In genomic region chr12:8681129-8681902, GRCh38 we compare ENCODE assay signal across 9 cellular contexts. TPM values are rescaled to one million over a fixed set of nuclear protein-coding genes. Genes with fewer than 3 reads are reported as not detected.
DNase-seq lines count a peak whose midpoint lies in the region; ATAC-seq and TF ChIP-seq lines count a peak whose summit lies in the region.
"Had no signal": no experiment of that assay in that cellular context is flagged by ENCODE, and none has a peak within 500 bp of the region (broad histone marks: within the 10 kb centered on the region; RNA-seq: fewer than 3 reads in every experiment).

No MANE protein-coding gene starts in this region.

- no peaks in the 10 kb centered on the region for H3K79me2 ChIP-seq in neural progenitor cell (ENCODE audit: low read depth)

- H3K9me3 Mint-ChIP-seq in neural progenitor cell, result peaks cover 4% of the 10 kb centered on the region

- no peaks in the 10 kb centered on the region for H3K36me3 Mint-ChIP-seq in neural progenitor cell

- no peaks in the 10 kb centered on the region for H3F3A ChIP-seq in neural progenitor cell (ENCODE audit: low read depth)

- H2AFZ ChIP-seq in neural progenitor cell (replicated peaks), result no peak overlapping the region

- no peak overlapping the region for H3K9ac ChIP-seq in neural progenitor cell

- H4K20me1 ChIP-seq in neural progenitor cell (ENCODE audit: low read depth), result no peaks in the 10 kb centered on the region

- in situ Hi-C loops in HAP-1 (cut with MboI; ENCODE audit: low sequenced_read_pairs), result loop anchor here (5.0 kb wide), 1 partner anchor 136 kb away; no protein-coding TSS in a partner anchor

- no peak for TF ChIP-seq POLR2A in right lobe of liver (IDR thresholded peaks at IDR 0.05)

- H3K27ac ChIP-seq in right lobe of liver (no peak overlapping the region), neural progenitor cell (no peak overlapping the region)

- ATAC-seq in right lobe of liver, result peak in 3 of 4 donors; percentile 35 to 69 (median 61)

- peak; percentile 59 for DNase-seq in A172 (ENCODE audit: low spot score)
- DNase-seq in NCI-H1105 treated with DMSO at 0.1 percent for 48 hours (lab: John Stamatoyannopoulos, UW), result peak; percentile 5
- DNase-seq in dermis blood vessel endothelial cell, result peak; percentile 94
- DNase-seq in right lobe of liver, result no peak
- DNase-seq in activated CD4-positive, CD25-positive, alpha-beta regulatory T cell (lab: John Stamatoyannopoulos, UW), result no peak
- DNase-seq in neural progenitor cell (ENCODE audit: low spot score), result no peak
- DNase-seq in HAP-1 (ENCODE audit: low spot score in 2 of 2), result no peak
- DNase-seq in hypothalamus (lab: John Stamatoyannopoulos, UW), result no peak

- H3K4me3 Mint-ChIP-seq in neural progenitor cell, result no peak overlapping the region

- TF ChIP-seq CTCF in right lobe of liver (IDR thresholded peaks at IDR 0.05) (no peak), neural progenitor cell (IDR thresholded peaks at IDR 0.05) (no peak)

- H3K4me1 ChIP-seq in right lobe of liver (no peaks in the 10 kb centered on the region), neural progenitor cell (peaks cover 8% of the 10 kb centered on the region), HAP-1 (no peaks in the 10 kb centered on the region)
- H3K4me1 ChIP-seq: BE2C had no signal

- H3K4me3 ChIP-seq in right lobe of liver (no peak overlapping the region), neural progenitor cell (no peak overlapping the region), HAP-1 (no peak overlapping the region)

- H3K27ac Mint-ChIP-seq in neural progenitor cell, result no peak overlapping the region

- no peaks in the 10 kb centered on the region for H3K36me3 ChIP-seq in right lobe of liver
- no peaks in the 10 kb centered on the region for H3K36me3 ChIP-seq in neural progenitor cell
- H3K36me3 ChIP-seq in HAP-1 (replicated peaks), result no peaks in the 10 kb centered on the region
- H3K36me3 ChIP-seq: BE2C had no signal

- no peak overlapping the region for H3K4me2 ChIP-seq in neural progenitor cell

- H3K27me3 Mint-ChIP-seq in neural progenitor cell (ENCODE audit: insufficient read depth, low read depth), result no peaks in the 10 kb centered on the region

- intact Hi-C loops in right lobe of liver (cut with DNase I), result no loop called here

- 16% methylated on average over 11 of the region's 11 CpGs for WGBS in right lobe of liver (ENCODE audit: insufficient coverage, low coverage, low lambda C conversion rate, missing lambda C conversion rate)

- H3K9me3 ChIP-seq in right lobe of liver (no peaks in the 10 kb centered on the region), neural progenitor cell (ENCODE audit: low read depth) (no peaks in the 10 kb centered on the region), HAP-1 (no peaks in the 10 kb centered on the region)
- H3K9me3 ChIP-seq: BE2C had no signal

- H3K27me3 ChIP-seq in right lobe of liver (no peaks in the 10 kb centered on the region), neural progenitor cell (no peaks in the 10 kb centered on the region), HAP-1 (ENCODE audit: low read depth) (no peaks in the 10 kb centered on the region)
- H3K27me3 ChIP-seq: BE2C had no signal

- peaks cover 4% of the 10 kb centered on the region for H3K4me1 Mint-ChIP-seq in neural progenitor cell

RNA-seq across cellular contexts. Expression of gene RIMKLB, which starts 16.5 kb away (rescaled TPM):
- 18.7 and 35.8 TPM in 2 replicates for total RNA-seq in A172 (2014; rRNA removed; shearing (Covaris generic))
- total RNA-seq in dermis blood vessel endothelial cell, result 46.4 and 180 TPM in 2 replicates
- 1 to 10 TPM; 1.3 to 4.7 (median 2.6) TPM for total RNA-seq in right lobe of liver
- 113 and 131 TPM in 2 replicates for total RNA-seq in neural progenitor cell (ENCODE audit: low replicate concordance)

RNA-seq across cellular contexts. Expression of gene MFAP5, which starts 18.7 kb away (rescaled TPM):
- 0.65 and 2.4 TPM in 2 replicates for total RNA-seq in A172 (2014; rRNA removed; shearing (Covaris generic))
- total RNA-seq in dermis blood vessel endothelial cell (0.19 and 0.85 TPM in 2 replicates), right lobe of liver (under 1 TPM in 2 of 6 experiments, not detected in 4; 0.12 to 0.39 TPM), neural progenitor cell (ENCODE audit: low replicate concordance) (0.25 TPM in 1 of 2 replicates, not detected in the other)

Comparison
In these comparisons a context has a peak if more than half of its experiments do, and no peak if none do; other contexts are left out.
1. DNase-seq: peak in A172 (single experiment), NCI-H1105 treated with DMSO at 0.1 percent for 48 hours (single experiment) and dermis blood vessel endothelial cell (single experiment); none in right lobe of liver (0 of 3), activated CD4-positive, CD25-positive, alpha-beta regulatory T cell (0 of 4), neural progenitor cell (single experiment), HAP-1 (0 of 2) and hypothalamus (0 of 51).